Comparison of ENCODE assay signal across 8 cellular contexts in genomic region chr5:10249948-10250803, GRCh38. TPM values are rescaled to one million over a fixed set of nuclear protein-coding genes. Genes with fewer than 3 reads are reported as not detected.
A peak's percentile ranks its signal among the peaks of the same experiment; 100 is the strongest.
DNase-seq lines count a peak whose midpoint lies in the region; ATAC-seq, FAIRE-seq and TF ChIP-seq lines count a peak whose summit lies in the region.

TSS of gene CCT5 (plus strand) at chr5:10250280. CDS start at chr5:10250341, 61 bp downstream.

- H3K27ac ChIP-seq in upper lobe of right lung = peak within 1 kb of the TSS; percentile 99

- TF ChIP-seq CTCF in upper lobe of right lung (IDR thresholded peaks at IDR 0.05) = no peak

- TF ChIP-seq POLR2A in GM12892 (IDR thresholded peaks at IDR 0.05; ENCODE audit: low read depth, low read length) = peak; percentile 89

- H3K27me3 ChIP-seq in upper lobe of right lung = no peaks in the 10 kb centered on the region

- peaks cover 19% of the 10 kb centered on the region for H3K36me3 ChIP-seq in upper lobe of right lung

- ATAC-seq in HG02852 (IDR thresholded peaks at IDR 0.05; ENCODE audit: unreplicated experiment) (peak; percentile 77), left cardiac atrium (peak; percentile 91 to 92), upper lobe of right lung (peak; percentile 93)

- no peaks in the 10 kb centered on the region for H3K9me3 ChIP-seq in upper lobe of right lung

- peaks cover 24% of the 10 kb centered on the region for H3K4me1 ChIP-seq in upper lobe of right lung

- intact Hi-C loops in left cardiac atrium (cut with DNase I) = no loop called here
- intact Hi-C loops in posterior vena cava (cut with DNase I) = no loop called here
- intact Hi-C loops in upper lobe of right lung (cut with DNase I) = no loop called here

- DNase-seq in GM12892 (ENCODE audit: insufficient read length) (peak; percentile 78), NCI-H146 (lab: John Stamatoyannopoulos, UW) (peak; percentile 99), T-helper 1 cell (peak; percentile 82 to 96 (median 87)), amniotic epithelial cell (ENCODE audit: low read depth) (peak; percentile 99), left cardiac atrium (peak; percentile 95), posterior vena cava (ENCODE audit: low spot score) (peak; percentile 98), upper lobe of right lung (peak; percentile 95)

- peak; percentile 72 for FAIRE-seq in GM12892 (lab: Jason Lieb, UNC)

- peak within 1 kb of the TSS; percentile 93 for H3K4me3 ChIP-seq in upper lobe of right lung

RNA-seq across cellular contexts. Expression of gene CCT5, which starts in this region (rescaled TPM):
- 368 TPM for polyA plus RNA-seq in GM12892 (2012; ENCODE audit: missing spikeins)
- total RNA-seq in left cardiac atrium (100 to 1,000 TPM; 106 to 117 TPM), posterior vena cava (100 to 1,000 TPM in 1 of 2 donors, 10 to 100 TPM in 1; 97.0 to 124 TPM), upper lobe of right lung (119 TPM)

Comparison
In these comparisons a context has a peak if more than half of its experiments do, and no peak if none do; other contexts are left out.
1. Peak in every context shown above with its lines: DNase-seq, ATAC-seq, H3K4me3 ChIP-seq and H3K27ac ChIP-seq.